In the genomic region with DNA sequence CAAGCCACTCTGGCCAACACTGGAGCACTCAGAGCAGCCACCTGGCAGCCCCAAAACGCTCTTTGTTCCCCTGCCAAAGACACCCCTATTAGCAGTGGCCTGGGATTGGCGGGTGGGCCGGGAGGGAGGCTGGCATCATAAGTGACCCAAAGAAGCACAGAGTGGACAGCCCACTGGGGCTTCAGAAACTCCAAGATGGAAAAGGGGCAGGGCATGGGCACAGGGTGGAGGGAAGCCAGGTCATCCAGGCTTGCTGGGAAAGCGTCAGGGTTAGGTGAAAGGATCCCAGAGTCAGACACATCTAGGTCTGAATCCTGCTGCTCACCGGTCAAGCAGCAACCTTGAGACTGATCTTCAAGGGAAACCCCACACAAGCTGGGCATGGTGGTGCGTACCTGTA, we compare ENCODE assay signal across 8 cellular contexts. TPM values are rescaled to one million over a fixed set of nuclear protein-coding genes. Genes with fewer than 3 reads are reported as not detected.
DNase-seq lines count a peak whose midpoint lies in the region; ATAC-seq, FAIRE-seq and TF ChIP-seq lines count a peak whose summit lies in the region.

No MANE protein-coding gene starts in this region.

- H3K4me1 ChIP-seq in cardiac muscle cell (ENCODE audit: low read depth) (peaks cover 39% of the 10 kb centered on the region), mucosa of rectum (ENCODE audit: control insufficient read depth in 2 of 2, insufficient read depth in 2 of 2, low read length in 2 of 2) (peaks cover 75 to 80% of the 10 kb centered on the region in 2 donors), upper lobe of right lung (peaks cover 73% of the 10 kb centered on the region)

- intact Hi-C loops in cardiac septum (cut with DNase I), result no loop called here
- intact Hi-C loops in upper lobe of right lung (cut with DNase I), result no loop called here

- no peak for DNase-seq in cardiac muscle cell (ENCODE audit: low read depth in 1 of 2, low spot score in 1 of 2)
- DNase-seq in cardiac septum (ENCODE audit: low spot score), result no peak
- DNase-seq in chondrocyte (ENCODE audit: low spot score), result no peak
- no peak for DNase-seq in upper lobe of right lung
- no peak for DNase-seq in hepatic stellate cell (ENCODE audit: low spot score)
- no peak for DNase-seq in GM12892 (ENCODE audit: insufficient read length)

- no peaks in the 10 kb centered on the region for H3K36me3 ChIP-seq in cardiac muscle cell
- peaks cover 0 to 4% of the 10 kb centered on the region in 2 donors for H3K36me3 ChIP-seq in mucosa of rectum (ENCODE audit: control insufficient read depth in 2 of 2, insufficient read depth in 2 of 2, low read length in 2 of 2)
- H3K36me3 ChIP-seq in upper lobe of right lung, result no peaks in the 10 kb centered on the region

- H3K9me3 ChIP-seq in cardiac muscle cell (ENCODE audit: low read depth) (no peaks in the 10 kb centered on the region), mucosa of rectum (ENCODE audit: control insufficient read depth in 2 of 2, low read length in 2 of 2) (no peaks in the 10 kb centered on the region), upper lobe of right lung (no peaks in the 10 kb centered on the region)

- TF ChIP-seq CTCF in cardiac muscle cell (IDR thresholded peaks at IDR 0.05; ENCODE audit: low read depth, low read length) (no peak), chondrocyte (IDR thresholded peaks at IDR 0.05) (no peak), upper lobe of right lung (IDR thresholded peaks at IDR 0.05) (no peak)

- H3K27me3 ChIP-seq in cardiac muscle cell (no peaks in the 10 kb centered on the region), mucosa of rectum (ENCODE audit: control insufficient read depth in 2 of 2, insufficient read depth in 2 of 2, low read length in 2 of 2) (no peaks in the 10 kb centered on the region), upper lobe of right lung (no peaks in the 10 kb centered on the region)

- peaks cover 99% of the 10 kb centered on the region for H3K4me1 Mint-ChIP-seq in chondrocyte (ENCODE audit: low read depth)

- no peak for FAIRE-seq in GM12892 (lab: Jason Lieb, UNC)

- no peak overlapping the region for H3K4me3 ChIP-seq in cardiac muscle cell
- H3K4me3 ChIP-seq in mucosa of rectum (ENCODE audit: low read length in 2 of 2), result peak overlapping the region; percentile 26 to 38
- no peak overlapping the region for H3K4me3 ChIP-seq in upper lobe of right lung

- H3K9me3 Mint-ChIP-seq in chondrocyte (ENCODE audit: low read depth), result no peaks in the 10 kb centered on the region

- ATAC-seq in upper lobe of right lung (no peak), GM21723 (IDR thresholded peaks at IDR 0.05; ENCODE audit: unreplicated experiment) (no peak)

- no peaks in the 10 kb centered on the region for H3K36me3 Mint-ChIP-seq in chondrocyte (ENCODE audit: low read depth)

- H3K27ac ChIP-seq in cardiac muscle cell (peak overlapping the region; percentile 90), mucosa of rectum (ENCODE audit: low read depth in 2 of 2, low read length in 2 of 2) (peak overlapping the region; percentile 95 to 96), upper lobe of right lung (peak overlapping the region; percentile 83)

- H3K27ac Mint-ChIP-seq in chondrocyte (ENCODE audit: unreplicated experiment), result peak overlapping the region; percentile 98

- peak overlapping the region; percentile 41 for H3K4me3 Mint-ChIP-seq in chondrocyte (ENCODE audit: unreplicated experiment)

- H3K9ac ChIP-seq in mucosa of rectum (ENCODE audit: low read depth in 1 of 2, low read length in 2 of 2), result peak overlapping the region; percentile 67 to 70

- H3K27me3 Mint-ChIP-seq in chondrocyte (ENCODE audit: low read depth), result no peaks in the 10 kb centered on the region

- TF ChIP-seq POLR2A in GM12892 (IDR thresholded peaks at IDR 0.05; ENCODE audit: low read depth, low read length), result no peak

RNA-seq across cellular contexts. Expression of gene EEIG1, which starts 14.8 kb away (rescaled TPM):
- 20.9 and 25.6 TPM in 2 replicates for total RNA-seq in cardiac muscle cell
- 26.6 and 32.5 TPM in 2 replicates for polyA plus RNA-seq in cardiac muscle cell
- 24.1 TPM for total RNA-seq in cardiac septum
- total RNA-seq in chondrocyte, result 39.4 to 63.0 TPM (median 61.8 TPM) in 3 replicates
- 44.7 TPM for total RNA-seq in upper lobe of right lung
- 26.4 TPM for polyA plus RNA-seq in GM12892 (2012; ENCODE audit: missing spikeins)

RNA-seq across cellular contexts. Expression of gene DPM2, which starts 28.3 kb away (rescaled TPM):
- total RNA-seq in cardiac muscle cell, result 26.1 and 35.6 TPM in 2 replicates
- 54.2 and 70.7 TPM in 2 replicates for polyA plus RNA-seq in cardiac muscle cell
- 14.9 TPM for total RNA-seq in cardiac septum
- 26.3 to 28.9 TPM (median 27.8 TPM) in 3 replicates for total RNA-seq in chondrocyte
- 37.1 TPM for total RNA-seq in upper lobe of right lung
- polyA plus RNA-seq in GM12892 (2012; ENCODE audit: missing spikeins), result 26.4 TPM

RNA-seq across cellular contexts. Expression of gene PIP5KL1, which starts 35.4 kb away (rescaled TPM):
- total RNA-seq in cardiac muscle cell, result 0.89 and 1.7 TPM in 2 replicates
- 3.4 and 3.5 TPM in 2 replicates for polyA plus RNA-seq in cardiac muscle cell
- 0.57 TPM for total RNA-seq in cardiac septum
- total RNA-seq in chondrocyte, result 1.4 to 4.3 TPM (median 2.7 TPM) in 3 replicates
- 3.5 TPM for total RNA-seq in upper lobe of right lung
- polyA plus RNA-seq in GM12892 (2012; ENCODE audit: missing spikeins), result 0.36 TPM

RNA-seq across cellular contexts. Expression of gene ST6GALNAC4, which starts 49.1 kb away (rescaled TPM):
- total RNA-seq in cardiac muscle cell, result 66.2 and 119 TPM in 2 replicates
- polyA plus RNA-seq in cardiac muscle cell, result 48.8 and 71.4 TPM in 2 replicates
- total RNA-seq in cardiac septum, result 48.1 TPM
- total RNA-seq in chondrocyte, result 22.2 to 25.5 TPM (median 24.4 TPM) in 3 replicates
- 58.8 TPM for total RNA-seq in upper lobe of right lung
- 17.0 TPM for polyA plus RNA-seq in GM12892 (2012; ENCODE audit: missing spikeins)

Comparison
In these comparisons a context has a peak if more than half of its experiments do, and no peak if none do; other contexts are left out.
1. H3K4me3 ChIP-seq: peak in mucosa of rectum (2 of 2); none in cardiac muscle cell (single experiment) and upper lobe of right lung (single experiment).
2. Peak in every context shown above with its lines, with median percentiles within 50 percentile points of each other: H3K27ac ChIP-seq.